ENCODE assay signal across 14 cellular contexts in the genomic region with DNA sequence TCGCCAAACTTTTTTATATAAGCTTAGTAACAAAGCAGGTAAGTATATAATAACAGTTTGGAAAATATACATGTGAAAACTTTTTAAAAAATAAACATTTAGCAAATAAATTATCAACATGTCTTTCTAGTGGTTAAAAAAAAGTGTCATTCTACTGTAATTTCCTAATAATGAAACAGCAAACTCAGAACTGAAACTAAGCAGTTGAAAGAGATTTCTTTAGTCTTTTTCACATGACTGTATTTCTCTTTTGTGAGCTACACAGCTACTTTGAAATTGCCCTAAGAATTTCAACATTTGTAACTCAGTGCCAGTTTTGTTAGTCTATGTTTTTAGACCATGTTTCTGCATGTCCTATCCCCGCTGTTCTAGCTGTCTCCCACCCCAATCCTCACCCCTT. TPM values are rescaled to one million over a fixed set of nuclear protein-coding genes. Genes with fewer than 3 reads are reported as not detected.
DNase-seq lines count a peak whose midpoint lies in the region; ATAC-seq, FAIRE-seq and TF ChIP-seq lines count a peak whose summit lies in the region.
"Had no signal": no experiment of that assay in that cellular context is flagged by ENCODE, and none has a peak within 500 bp of the region (broad histone marks: within the 10 kb centered on the region; RNA-seq: fewer than 3 reads in every experiment).

No MANE protein-coding gene starts in this region.

- intact Hi-C loops in Right ventricle myocardium inferior (cut with DNase I): no loop called here
- intact Hi-C loops in right cardiac atrium (cut with DNase I): no loop called here

- H3K9me3 Mint-ChIP-seq in activated naive CD4-positive, alpha-beta T cell treated with anti-CD3 and anti-CD28 coated beads, Interleukin-2, amount 10 ng/mL, durations not matched to agents 7 days and 5 days: no peaks in the 10 kb centered on the region
- no peaks in the 10 kb centered on the region for H3K9me3 Mint-ChIP-seq in HFFc6

- H3K27me3 ChIP-seq in MM.1S (replicated peaks; ENCODE audit: insufficient read depth, low read length): no peaks in the 10 kb centered on the region
- H3K27me3 ChIP-seq in right cardiac atrium (ENCODE audit: control insufficient read depth, insufficient read depth): no peaks in the 10 kb centered on the region

- TF ChIP-seq CTCF in MM.1S (IDR thresholded peaks at IDR 0.05; ENCODE audit: low read length) (no peak), HFFc6 (IDR thresholded peaks at IDR 0.05) (no peak)

- peak overlapping the region; percentile 20; the same call in 1 of the 2 replicates for H3K4me2 ChIP-seq in MM.1S (ENCODE audit: low read depth, low read length)

- peak; percentile 1 for DNase-seq in GM12892 (ENCODE audit: insufficient read length)
- peak; percentile 58 for DNase-seq in MM.1S
- DNase-seq in Right ventricle myocardium inferior (ENCODE audit: missing footprints): no peak
- no peak for DNase-seq in activated naive CD4-positive, alpha-beta T cell treated with anti-CD3 and anti-CD28 coated beads, Interleukin-2, amount 10 ng/mL, durations not matched to agents 7 days and 5 days
- DNase-seq in HFFc6: no peak
- DNase-seq in right cardiac atrium: no peak
- DNase-seq: NCI-H2171; RPMI8226; stimulated activated CD4-positive, alpha-beta T cell treated with anti-CD3 and anti-CD28 coated beads, Interleukin-4, amount 100 ng/mL, for 24 hours had no signal

- H3K9me2 ChIP-seq in MM.1S (replicated peaks; ENCODE audit: insufficient read depth, low read length): no peaks in the 10 kb centered on the region

- H3K9ac ChIP-seq in MM.1S (ENCODE audit: low read length): no peak overlapping the region

- no peak overlapping the region for H3K27ac Mint-ChIP-seq in activated naive CD4-positive, alpha-beta T cell treated with anti-CD3 and anti-CD28 coated beads, Interleukin-2, amount 10 ng/mL, durations not matched to agents 7 days and 5 days
- no peak overlapping the region for H3K27ac Mint-ChIP-seq in HFFc6

- H3K79me2 ChIP-seq in MM.1S (ENCODE audit: low read length): no peaks in the 10 kb centered on the region

- TF ChIP-seq POLR2A in GM12892 (IDR thresholded peaks at IDR 0.05; ENCODE audit: low read depth, low read length): no peak

- ATAC-seq in GM19467 (IDR thresholded peaks at IDR 0.05; ENCODE audit: unreplicated experiment) (peak; percentile 71), HG02943 (IDR thresholded peaks at IDR 0.05; ENCODE audit: low read depth, unreplicated experiment) (peak; percentile 82), Right ventricle myocardium inferior (no peak), right cardiac atrium (no peak)

- H3K27ac ChIP-seq in MM.1S (ENCODE audit: low read length) (no peak overlapping the region; the same call in 1 of the 2 replicates), right cardiac atrium (ENCODE audit: low read length) (no peak overlapping the region)
- H3K27ac ChIP-seq: VCaP had no signal

- H3K27me3 Mint-ChIP-seq in activated naive CD4-positive, alpha-beta T cell treated with anti-CD3 and anti-CD28 coated beads, Interleukin-2, amount 10 ng/mL, durations not matched to agents 7 days and 5 days: no peaks in the 10 kb centered on the region
- H3K27me3 Mint-ChIP-seq in HFFc6 (ENCODE audit: insufficient read depth): peaks cover 1% of the 10 kb centered on the region; the same call in 1 of the 2 replicates

- no peaks in the 10 kb centered on the region for H3K36me3 Mint-ChIP-seq in activated naive CD4-positive, alpha-beta T cell treated with anti-CD3 and anti-CD28 coated beads, Interleukin-2, amount 10 ng/mL, durations not matched to agents 7 days and 5 days
- H3K36me3 Mint-ChIP-seq in HFFc6 (ENCODE audit: low read depth): no peaks in the 10 kb centered on the region

- 96% methylated on average over 2 of the region's 2 CpGs for WGBS in right cardiac atrium

- H3K4me1 ChIP-seq in MM.1S (ENCODE audit: low read length) (peaks cover 13% of the 10 kb centered on the region), right cardiac atrium (ENCODE audit: control insufficient read depth, insufficient read depth, low read length) (no peaks in the 10 kb centered on the region)

- H3K36me3 ChIP-seq in MM.1S (replicated peaks; ENCODE audit: insufficient read depth, low read length): no peaks in the 10 kb centered on the region

- CTCF ChIA-PET in activated naive CD4-positive, alpha-beta T cell treated with anti-CD3 and anti-CD28 coated beads, Interleukin-2, amount 10 ng/mL, durations not matched to agents 7 days and 5 days (lab: Charles Lee): interaction anchor here (0.7 to 1.2 kb wide), 3 partner anchors 9 to 346 kb away, joined by 3 read pairs; no protein-coding TSS in a partner anchor

- H4K20me1 ChIP-seq in MM.1S (ENCODE audit: insufficient read depth, low read length): no peaks in the 10 kb centered on the region

- no peak overlapping the region for H3K4me3 ChIP-seq in MM.1S (ENCODE audit: low read length)
- no peak overlapping the region for H3K4me3 ChIP-seq in right cardiac atrium (ENCODE audit: low read length)

- no peak for FAIRE-seq in GM12892 (lab: Jason Lieb, UNC)
- FAIRE-seq: astrocyte, H1 had no signal

- H3F3A ChIP-seq in MM.1S (ENCODE audit: insufficient read depth, low read length): no peaks in the 10 kb centered on the region

- no peak overlapping the region for H2AFZ ChIP-seq in MM.1S (ENCODE audit: low read length)

- H3K4me1 Mint-ChIP-seq in activated naive CD4-positive, alpha-beta T cell treated with anti-CD3 and anti-CD28 coated beads, Interleukin-2, amount 10 ng/mL, durations not matched to agents 7 days and 5 days: peaks cover 5% of the 10 kb centered on the region
- H3K4me1 Mint-ChIP-seq in HFFc6 (ENCODE audit: low read depth): no peaks in the 10 kb centered on the region

- no peak overlapping the region for H3K4me3 Mint-ChIP-seq in activated naive CD4-positive, alpha-beta T cell treated with anti-CD3 and anti-CD28 coated beads, Interleukin-2, amount 10 ng/mL, durations not matched to agents 7 days and 5 days
- H3K4me3 Mint-ChIP-seq in HFFc6: no peak overlapping the region

- H3K9me3 ChIP-seq in MM.1S (replicated peaks; ENCODE audit: insufficient read depth, low read length) (no peaks in the 10 kb centered on the region), right cardiac atrium (ENCODE audit: control insufficient read depth, low read length) (no peaks in the 10 kb centered on the region)

RNA-seq across cellular contexts. Expression of a gene that starts 28.4 kb away (rescaled TPM):
- polyA plus RNA-seq in GM12892 (2012; ENCODE audit: missing spikeins): 19.4 TPM
- total RNA-seq in Right ventricle myocardium inferior (16.6 TPM), right cardiac atrium (10 to 100 TPM; 13.1 to 18.2 (median 16.4) TPM)
- 1 to 10 TPM; 5.8 to 7.6 (median 6.9) TPM for total RNA-seq in HFFc6 (2021; fragmentation: NEBNext Ultra II Directional; extraction: Animal tissue kit (Norgen Biotek cat#: 25700))
- 28.1 TPM for polyA plus RNA-seq in right cardiac atrium

Comparison
In these comparisons a context has a peak if more than half of its experiments do, and no peak if none do; other contexts are left out.
1. DNase-seq: peak in GM12892 (single experiment) and MM.1S (single experiment); none in Right ventricle myocardium inferior (single experiment), activated naive CD4-positive, alpha-beta T cell treated with anti-CD3 and anti-CD28 coated beads, Interleukin-2, amount 10 ng/mL, durations not matched to agents 7 days and 5 days (single experiment), HFFc6 (single experiment) and right cardiac atrium (0 of 3).
2. ATAC-seq: peak in GM19467 (single experiment) and HG02943 (single experiment); none in Right ventricle myocardium inferior (single experiment) and right cardiac atrium (0 of 2).